ENCODE assay signal across 14 cellular contexts in the genomic region with DNA sequence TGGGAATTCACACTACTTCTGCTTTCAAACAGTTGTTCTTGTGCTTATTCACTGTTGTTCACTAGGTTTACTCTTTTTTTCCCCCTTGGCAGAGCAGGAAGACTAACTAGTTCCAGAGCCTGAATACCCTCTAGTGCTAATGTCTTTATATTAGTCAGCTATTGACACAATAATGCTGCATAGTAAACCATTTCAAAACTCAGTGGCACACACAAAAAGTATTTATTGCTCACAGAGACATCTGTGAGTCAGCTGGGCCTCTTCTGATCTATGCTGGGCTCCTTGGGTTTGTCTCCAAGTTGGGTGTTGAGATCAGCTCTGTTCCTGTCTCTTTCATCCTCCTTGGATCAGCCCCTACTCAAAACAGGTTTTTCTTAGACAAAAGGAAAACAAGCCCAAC. TPM values are rescaled to one million over a fixed set of nuclear protein-coding genes. Genes with fewer than 3 reads are reported as not detected.
DNase-seq lines count a peak whose midpoint lies in the region; ATAC-seq and TF ChIP-seq lines count a peak whose summit lies in the region.
"Had no signal": no experiment of that assay in that cellular context is flagged by ENCODE, and none has a peak within 500 bp of the region (broad histone marks: within the 10 kb centered on the region; RNA-seq: fewer than 3 reads in every experiment).

No MANE protein-coding gene starts in this region.

- H3K9me3 ChIP-seq in RWPE2 (ENCODE audit: severe bottlenecking) (no peaks in the 10 kb centered on the region), transverse colon (no peaks in the 10 kb centered on the region)
- H3K9me3 ChIP-seq: colonic mucosa, right atrium auricular region had no signal

- H3K27me3 Mint-ChIP-seq in activated T-cell treated with anti-CD3 and anti-CD28 coated beads, Interleukin-2, amount 50 U/mL, for 72 hours (ENCODE audit: low read depth): no peaks in the 10 kb centered on the region

- no peak overlapping the region for H3K4me3 Mint-ChIP-seq in activated T-cell treated with anti-CD3 and anti-CD28 coated beads, Interleukin-2, amount 50 U/mL, for 72 hours
- H3K4me3 Mint-ChIP-seq: activated T-cell treated with anti-CD3 and anti-CD28 coated beads, Interleukin-2, amount 50 U/mL, for 4 hours had no signal

- TF ChIP-seq CTCF in RWPE2 (IDR thresholded peaks at IDR 0.05; ENCODE audit: poor library complexity, severe bottlenecking) (no peak), transverse colon (IDR thresholded peaks at IDR 0.05) (no peak)

- no peaks in the 10 kb centered on the region for H3K36me3 ChIP-seq in RWPE2 (ENCODE audit: low read depth)
- H3K36me3 ChIP-seq in transverse colon: no peaks in the 10 kb centered on the region
- H3K36me3 ChIP-seq: colonic mucosa, right atrium auricular region had no signal

- in situ Hi-C loops in transverse colon (cut with MboI; ENCODE audit: low pct_ligation_motif_present in 1 of 4, low pct_unique_long_range_greater_than_20kb in 1 of 4, low sequenced_read_pairs in 3 of 4): no loop called here

- no peak overlapping the region for H3K27ac Mint-ChIP-seq in activated T-cell treated with anti-CD3 and anti-CD28 coated beads, Interleukin-2, amount 50 U/mL, for 72 hours

- no peak overlapping the region for H3K4me3 ChIP-seq in RWPE2 (ENCODE audit: severe bottlenecking)
- no peak overlapping the region for H3K4me3 ChIP-seq in transverse colon
- H3K4me3 ChIP-seq: colonic mucosa, right atrium auricular region had no signal

- H3K4me1 ChIP-seq in RWPE2 (ENCODE audit: insufficient read depth, poor library complexity, severe bottlenecking) (peaks cover 9% of the 10 kb centered on the region), transverse colon (no peaks in the 10 kb centered on the region)
- H3K4me1 ChIP-seq: colonic mucosa, right atrium auricular region had no signal

- H3K27me3 ChIP-seq in RWPE2 (ENCODE audit: insufficient read depth, poor library complexity, severe bottlenecking) (no peaks in the 10 kb centered on the region), transverse colon (no peaks in the 10 kb centered on the region)
- H3K27me3 ChIP-seq: colonic mucosa, right atrium auricular region had no signal

- no peak for TF ChIP-seq EP300 in transverse colon (IDR thresholded peaks at IDR 0.05; ENCODE audit: low read depth)

- intact Hi-C loops in transverse colon (cut with DNase I; ENCODE audit: low total_unique reads): no loop called here

- H3K27ac ChIP-seq in RWPE2 (ENCODE audit: poor library complexity, severe bottlenecking) (no peak overlapping the region), transverse colon (no peak overlapping the region)
- H3K27ac ChIP-seq: colonic mucosa, right atrium auricular region had no signal

- peak; percentile 37 to 58 for ATAC-seq in activated T-cell treated with anti-CD3 and anti-CD28 coated beads, Interleukin-2, amount 50 U/mL, for 72 hours (replicated peaks in 1 of 2)
- ATAC-seq in RWPE2 (ENCODE audit: low read depth) (peak; percentile 99), GM18498 (IDR thresholded peaks at IDR 0.05; ENCODE audit: unreplicated experiment) (no peak), GM21619 (IDR thresholded peaks at IDR 0.05; ENCODE audit: unreplicated experiment) (no peak), GM18868 (IDR thresholded peaks at IDR 0.05; ENCODE audit: unreplicated experiment) (no peak)
- ATAC-seq: activated T-cell treated with anti-CD3 and anti-CD28 coated beads, Interleukin-2, amount 50 U/mL, for 4 hours had no signal

- no peak for DNase-seq in activated T-cell treated with anti-CD3 and anti-CD28 coated beads, Interleukin-2, amount 50 U/mL, for 72 hours
- no peak for DNase-seq in activated T-cell treated with anti-CD3 and anti-CD28 coated beads, Interleukin-2, amount 50 U/mL, for 48 hours
- no peak for DNase-seq in RWPE2 (ENCODE audit: low spot score)
- DNase-seq in fibroblast of gingiva (ENCODE audit: low read depth): peak; percentile 90
- DNase-seq in transverse colon: no peak
- DNase-seq: activated T-cell treated with anti-CD3 and anti-CD28 coated beads, Interleukin-2, amount 50 U/mL, for 4 hours; colonic mucosa; NCI-H1417 treated with DMSO at 0.1 percent for 48 hours; NCI-H774 had no signal

- TF ChIP-seq POLR2A in transverse colon (IDR thresholded peaks at IDR 0.05): no peak

- no peaks in the 10 kb centered on the region for H3K9me3 Mint-ChIP-seq in activated T-cell treated with anti-CD3 and anti-CD28 coated beads, Interleukin-2, amount 50 U/mL, for 72 hours
- H3K9me3 Mint-ChIP-seq: activated T-cell treated with anti-CD3 and anti-CD28 coated beads, Interleukin-2, amount 50 U/mL, for 4 hours had no signal

- H3K4me1 Mint-ChIP-seq in activated T-cell treated with anti-CD3 and anti-CD28 coated beads, Interleukin-2, amount 50 U/mL, for 72 hours (ENCODE audit: low read depth): peaks cover 17% of the 10 kb centered on the region

- peaks cover 0 to 3% of the 10 kb centered on the region in 2 donors for H3K36me3 Mint-ChIP-seq in activated T-cell treated with anti-CD3 and anti-CD28 coated beads, Interleukin-2, amount 50 U/mL, for 72 hours (ENCODE audit: insufficient read depth in 2 of 2)

RNA-seq across cellular contexts. Expression of gene RSRC1, which starts 51.1 kb away (rescaled TPM):
- total RNA-seq in activated T-cell treated with anti-CD3 and anti-CD28 coated beads, Interleukin-2, amount 50 U/mL, for 72 hours: 10 to 100 TPM; 35.6 to 45.8 TPM
- total RNA-seq in transverse colon: 10 to 100 TPM in 3 of 4 donors, 1 to 10 TPM in 1; 5.6 to 65.1 (median 37.1) TPM

RNA-seq across cellular contexts. Expression of gene SHOX2, which starts 54.7 kb away (rescaled TPM):
- total RNA-seq in activated T-cell treated with anti-CD3 and anti-CD28 coated beads, Interleukin-2, amount 50 U/mL, for 72 hours: under 1 TPM in 1 of 2 donors, not detected in 1; 0.14 TPM
- under 1 TPM in 2 of 4 donors, not detected in 2; 0.16 to 0.27 TPM for total RNA-seq in transverse colon
- total RNA-seq: activated T-cell treated with anti-CD3 and anti-CD28 coated beads, Interleukin-2, amount 50 U/mL, for 4 hours; colonic mucosa; mononuclear cell had no signal

Comparison
In these comparisons a context has a peak if more than half of its experiments do, and no peak if none do; other contexts are left out.
1. ATAC-seq: peak in activated T-cell treated with anti-CD3 and anti-CD28 coated beads, Interleukin-2, amount 50 U/mL, for 72 hours (2 of 2) and RWPE2 (single experiment); none in GM18498 (single experiment), GM21619 (single experiment) and GM18868 (single experiment).